In the genomic region with DNA sequence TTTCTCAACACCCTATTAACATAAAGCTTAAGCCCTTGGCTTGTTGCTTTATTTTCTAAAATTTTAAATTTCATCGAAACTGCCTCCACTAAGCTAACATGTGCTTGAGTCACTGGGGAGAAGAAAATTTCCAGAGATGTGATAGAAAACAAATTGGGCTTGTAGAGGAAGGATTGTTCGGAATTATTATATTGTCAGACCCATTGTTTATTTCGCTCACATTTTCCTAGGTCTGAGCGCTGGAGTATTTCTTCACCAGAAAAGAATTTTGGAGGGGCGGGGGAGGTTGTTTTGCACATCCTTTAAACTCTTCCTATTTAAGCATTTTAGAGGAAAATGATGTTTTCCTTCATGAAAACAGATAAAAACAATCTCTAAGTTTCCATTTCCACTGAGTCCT, we compare ENCODE assay signal across 23 cellular contexts. TPM values are rescaled to one million over a fixed set of nuclear protein-coding genes. Genes with fewer than 3 reads are reported as not detected.
DNase-seq lines count a peak whose midpoint lies in the region; ATAC-seq and TF ChIP-seq lines count a peak whose summit lies in the region.
"Had no signal": no experiment of that assay in that cellular context is flagged by ENCODE, and none has a peak within 500 bp of the region (broad histone marks: within the 10 kb centered on the region; RNA-seq: fewer than 3 reads in every experiment).

No MANE protein-coding gene starts in this region.

- H3K36me3 ChIP-seq in gastroesophageal sphincter (peaks cover 0 to 7% of the 10 kb centered on the region in 2 donors), rectal smooth muscle tissue (ENCODE audit: control insufficient read depth, insufficient read depth, low read length) (no peaks in the 10 kb centered on the region), transverse colon (no peaks in the 10 kb centered on the region)

- H3K36me3 Mint-ChIP-seq in T-helper 2 cell treated with Interferon-gamma antibody and Interleukin-4, amounts not matched to agents 5 μg/mL and 100 μg/mL, for 36 hours (ENCODE audit: low read depth) = no peaks in the 10 kb centered on the region
- H3K36me3 Mint-ChIP-seq: CD14-positive monocyte; naive thymus-derived CD8-positive, alpha-beta T cell had no signal

- no peak overlapping the region for H3K4me3 ChIP-seq in coronary artery
- H3K4me3 ChIP-seq in gastroesophageal sphincter = no peak overlapping the region
- H3K4me3 ChIP-seq in rectal smooth muscle tissue (ENCODE audit: low read length) = no peak overlapping the region
- no peak overlapping the region for H3K4me3 ChIP-seq in transverse colon
- H3K4me3 ChIP-seq: GM23338 had no signal

- no peaks in the 10 kb centered on the region for H3K9me3 ChIP-seq in gastroesophageal sphincter
- H3K9me3 ChIP-seq in transverse colon = no peaks in the 10 kb centered on the region

- intact Hi-C loops in transverse colon (cut with DNase I; ENCODE audit: low total_unique reads) = no loop called here

- TF ChIP-seq CTCF in coronary artery (IDR thresholded peaks at IDR 0.05) (no peak), gastroesophageal sphincter (IDR thresholded peaks at IDR 0.05) (no peak), transverse colon (IDR thresholded peaks at IDR 0.05) (no peak)

- peaks cover 6% of the 10 kb centered on the region for H3K4me1 Mint-ChIP-seq in T-helper 2 cell treated with Interferon-gamma antibody and Interleukin-4, amounts not matched to agents 5 μg/mL and 100 μg/mL, for 36 hours (ENCODE audit: low read depth)
- H3K4me1 Mint-ChIP-seq: CD14-positive monocyte, immature natural killer cell had no signal

- no peak for TF ChIP-seq EP300 in gastroesophageal sphincter (IDR thresholded peaks at IDR 0.05)
- TF ChIP-seq EP300 in transverse colon (IDR thresholded peaks at IDR 0.05; ENCODE audit: low read depth) = no peak

- H3K27me3 ChIP-seq in gastroesophageal sphincter (no peaks in the 10 kb centered on the region), rectal smooth muscle tissue (ENCODE audit: control insufficient read depth, insufficient read depth, low read length) (no peaks in the 10 kb centered on the region), transverse colon (no peaks in the 10 kb centered on the region)

- no peak for DNase-seq in coronary artery (ENCODE audit: low spot score)
- no peak for DNase-seq in transverse colon
- DNase-seq in DMS79 (lab: John Stamatoyannopoulos, UW) = no peak
- no peak for DNase-seq in T-helper 2 cell treated with Interferon-gamma antibody and Interleukin-4, amounts not matched to agents 5 μg/mL and 100 μg/mL, for 36 hours (ENCODE audit: low spot score)
- DNase-seq: activated CD4-positive, alpha-beta T cell treated with anti-CD3 and anti-CD28 coated beads for 1 hour; activated CD8-positive, alpha-beta T cell treated with anti-CD3 and anti-CD28 coated beads, Interleukin-2, amount 10 ng/mL, durations not matched to agents 7 days and 5 days; effector CD4-positive, alpha-beta T cell; HFFc6; immature natural killer cell; left colon; naive thymus-derived CD8-positive, alpha-beta T cell; NCI-H1417; NCI-H446; NCI-H774; stimulated activated CD4-positive, alpha-beta T cell treated with anti-CD3 and anti-CD28 coated beads, Interleukin-2, amount 100 ng/mL, for 24 hours had no signal

- H3K4me1 ChIP-seq in gastroesophageal sphincter (peaks cover 26 to 69% (median 30%) of the 10 kb centered on the region in 3 donors), rectal smooth muscle tissue (ENCODE audit: control insufficient read depth, insufficient read depth, low read length) (peaks cover 26% of the 10 kb centered on the region), transverse colon (peaks cover 7 to 19% (median 14%) of the 10 kb centered on the region in 4 donors)

- no peak overlapping the region for H3K4me3 Mint-ChIP-seq in T-helper 2 cell treated with Interferon-gamma antibody and Interleukin-4, amounts not matched to agents 5 μg/mL and 100 μg/mL, for 36 hours
- H3K4me3 Mint-ChIP-seq: activated CD8-positive, alpha-beta T cell treated with anti-CD3 and anti-CD28 coated beads, Interleukin-2, amount 10 ng/mL, durations not matched to agents 7 days and 5 days; activated naive CD8-positive, alpha-beta T cell; CD14-positive monocyte; GM23338; HFFc6; immature natural killer cell; naive thymus-derived CD8-positive, alpha-beta T cell had no signal

- in situ Hi-C loops in transverse colon (cut with MboI; ENCODE audit: low pct_ligation_motif_present in 1 of 4, low pct_unique_long_range_greater_than_20kb in 1 of 4, low sequenced_read_pairs in 3 of 4) = loop anchor here in 3 of 4 donors (25.0 kb wide), 2 partner anchors 1434 to 1709 kb away; no protein-coding TSS in a partner anchor

- no peak for TF ChIP-seq POLR2A in gastroesophageal sphincter (IDR thresholded peaks at IDR 0.05)
- TF ChIP-seq POLR2A in transverse colon (IDR thresholded peaks at IDR 0.05) = no peak

- H3K9me3 Mint-ChIP-seq in T-helper 2 cell treated with Interferon-gamma antibody and Interleukin-4, amounts not matched to agents 5 μg/mL and 100 μg/mL, for 36 hours = no peaks in the 10 kb centered on the region
- H3K9me3 Mint-ChIP-seq: GM23338; HFFc6; immature natural killer cell; naive thymus-derived CD8-positive, alpha-beta T cell had no signal

- ATAC-seq in gastroesophageal sphincter (peak; percentile 49), GM19035 (IDR thresholded peaks at IDR 0.05; ENCODE audit: unreplicated experiment) (no peak)
- ATAC-seq: activated CD8-positive, alpha-beta T cell treated with anti-CD3 and anti-CD28 coated beads, Interleukin-2, amount 10 ng/mL, durations not matched to agents 7 days and 5 days; GM23338; naive thymus-derived CD8-positive, alpha-beta T cell had no signal

- WGBS in gastroesophageal sphincter (ENCODE audit: low coverage in 1 of 2), 2 donors = 61 to 62% methylated on average over 5 of the region's 5 CpGs
- 87% methylated on average over 5 of the region's 5 CpGs for WGBS in transverse colon (ENCODE audit: low coverage in 1 of 2), 2 donors

- H3K9ac ChIP-seq in rectal smooth muscle tissue (ENCODE audit: low read length) = no peak overlapping the region
- H3K9ac ChIP-seq: KMS-11 had no signal

- H3K27me3 Mint-ChIP-seq in T-helper 2 cell treated with Interferon-gamma antibody and Interleukin-4, amounts not matched to agents 5 μg/mL and 100 μg/mL, for 36 hours (ENCODE audit: low read depth) = peaks cover 37% of the 10 kb centered on the region

- H3K27ac ChIP-seq in coronary artery = peak overlapping the region; percentile 44 to 61
- H3K27ac ChIP-seq in gastroesophageal sphincter = peak overlapping the region; percentile 53 to 72 (median 61)
- peak overlapping the region; percentile 7 for H3K27ac ChIP-seq in rectal smooth muscle tissue (ENCODE audit: low read depth, low read length)
- H3K27ac ChIP-seq in transverse colon = peak overlapping the region in 3 of 4 donors; percentile 18 to 36 (median 24)
- H3K27ac ChIP-seq: HL-60, KMS-11 had no signal

- no peak overlapping the region for H3K27ac Mint-ChIP-seq in T-helper 2 cell treated with Interferon-gamma antibody and Interleukin-4, amounts not matched to agents 5 μg/mL and 100 μg/mL, for 36 hours
- H3K27ac Mint-ChIP-seq: activated CD8-positive, alpha-beta T cell treated with anti-CD3 and anti-CD28 coated beads, Interleukin-2, amount 10 ng/mL, durations not matched to agents 7 days and 5 days; activated naive CD8-positive, alpha-beta T cell; CD14-positive monocyte; GM23338; HFFc6; immature natural killer cell; naive thymus-derived CD8-positive, alpha-beta T cell had no signal

RNA-seq across cellular contexts. Expression of a gene that starts 29.1 kb away (rescaled TPM):
- total RNA-seq in gastroesophageal sphincter (100 to 1,000 TPM in 3 of 4 donors, 10 to 100 TPM in 1; 82.4 to 122 (median 110) TPM), transverse colon (10 to 100 TPM; 27.0 to 44.1 (median 31.3) TPM)

Comparison
In these comparisons a context has a peak if more than half of its experiments do, and no peak if none do; other contexts are left out.
1. H3K27ac ChIP-seq: peak in every context shown above with its lines; median percentile 61 in gastroesophageal sphincter; 52 in coronary artery; 24 in transverse colon; 7 in rectal smooth muscle tissue.